17 cellular contexts compared by ENCODE assay signal in genomic region chr9:124757589-124757988, GRCh38. TPM values are rescaled to one million over a fixed set of nuclear protein-coding genes. Genes with fewer than 3 reads are reported as not detected.
A peak's percentile ranks its signal among the peaks of the same experiment; 100 is the strongest.
DNase-seq lines count a peak whose midpoint lies in the region; ATAC-seq, FAIRE-seq and TF ChIP-seq lines count a peak whose summit lies in the region.
"Had no signal": no experiment of that assay in that cellular context is flagged by ENCODE, and none has a peak within 500 bp of the region (broad histone marks: within the 10 kb centered on the region; RNA-seq: fewer than 3 reads in every experiment).

No MANE protein-coding gene starts in this region.

- TF ChIP-seq RAD21 in SK-N-SH (IDR thresholded peaks at IDR 0.05; ENCODE audit: low read length) = no peak

- DNase-seq in SK-N-SH (no peak), OCI-M1 (lab: John Stamatoyannopoulos, UW) (peak; percentile 69), pancreas (no peak), COLO668 (lab: John Stamatoyannopoulos, UW; ENCODE audit: unreplicated experiment) (no peak), H7 (no peak)
- DNase-seq in activated CD4-positive, alpha-beta T cell treated with anti-CD3 and anti-CD28 coated beads, Interleukin-2, amount 50 U/mL, for 48 hours = no peak
- DNase-seq: activated T-cell treated with anti-CD3 and anti-CD28 coated beads, Interleukin-2, amount 50 U/mL, for 72 hours; brain microvascular endothelial cell; C1 segment of cervical spinal cord; GM23248; NCI-H2081; T-helper 2 cell had no signal

- intact Hi-C loops in pancreas (cut with DNase I) = no loop called here

- no peak overlapping the region for H3K27ac ChIP-seq in SK-N-SH (ENCODE audit: low read depth in 2 of 2, low read length in 1 of 2)
- peak overlapping the region in 1 of 4 donors; percentile 34 for H3K27ac ChIP-seq in pancreas
- H3K27ac ChIP-seq: brain microvascular endothelial cell, esophagus muscularis mucosa, GM23248, thoracic aorta had no signal

- TF ChIP-seq CTCF in SK-N-SH (IDR thresholded peaks at IDR 0.05) = no peak
- TF ChIP-seq CTCF in pancreas (IDR thresholded peaks at IDR 0.05) = no peak

- no peak overlapping the region for H2AFZ ChIP-seq in SK-N-SH (ENCODE audit: low read depth)
- H2AFZ ChIP-seq: GM23248 had no signal

- CTCF ChIA-PET in SK-N-SH (lab: Yijun Ruan, JAX) = interaction anchor here (0.6 to 10.3 kb wide), 11 partner anchors 9 to 533 kb away, joined by 3 to 61 read pairs (median 5); partner anchors contain the start of genes NR6A1, OLFML2A and WDR38

- no peaks in the 10 kb centered on the region for H3K9me2 ChIP-seq in SK-N-SH

- H3K9ac ChIP-seq in SK-N-SH = no peak overlapping the region
- no peak overlapping the region for H3K9ac ChIP-seq in iPS-15b (ENCODE audit: low read depth, low read length)
- H3K9ac ChIP-seq: GM23248 had no signal

- 83% methylated on average over 6 of the region's 6 CpGs for WGBS in SK-N-SH (ENCODE audit: low lambda C conversion rate)
- WGBS in pancreas, 2 donors = 9% methylated on average over 6 of the region's 6 CpGs

- no peaks in the 10 kb centered on the region for H3K9me3 ChIP-seq in SK-N-SH
- no peaks in the 10 kb centered on the region for H3K9me3 ChIP-seq in iPS-15b (ENCODE audit: control insufficient read depth, insufficient read depth, low read length)
- no peaks in the 10 kb centered on the region for H3K9me3 ChIP-seq in pancreas
- H3K9me3 ChIP-seq: esophagus muscularis mucosa, thoracic aorta had no signal

- H3K27me3 ChIP-seq in SK-N-SH (ENCODE audit: insufficient read depth) (no peaks in the 10 kb centered on the region), iPS-15b (ENCODE audit: control insufficient read depth, insufficient read depth, low read length) (peaks cover 2% of the 10 kb centered on the region), pancreas (no peaks in the 10 kb centered on the region), H7 (ENCODE audit: control insufficient read depth, insufficient read depth, low read length) (no peaks in the 10 kb centered on the region; the same call in 1 of the 2 replicates)

- FAIRE-seq in pancreas (lab: Jason Lieb, UNC) = no peak

- peaks cover 14% of the 10 kb centered on the region for H3F3A ChIP-seq in SK-N-SH (replicated peaks; ENCODE audit: insufficient read depth)

- peaks cover 55% of the 10 kb centered on the region for H3K79me2 ChIP-seq in SK-N-SH (ENCODE audit: insufficient read depth)

- H3K4me1 ChIP-seq in SK-N-SH (ENCODE audit: control insufficient read depth in 1 of 2, insufficient read depth in 2 of 2, low read depth in 1 of 2, low read length in 1 of 2) (peaks cover 6 to 55% of the 10 kb centered on the region in 2 experiments), iPS-15b (ENCODE audit: control insufficient read depth, insufficient read depth, low read length) (peaks cover 79% of the 10 kb centered on the region), pancreas (peaks cover 9 to 38% (median 23%) of the 10 kb centered on the region in 3 donors)

- TF ChIP-seq EP300 in SK-N-SH (IDR thresholded peaks at IDR 0.05; ENCODE audit: borderline replicate concordance in 1 of 2, low read depth in 1 of 2, low read length in 1 of 2) = no peak

- no peak for ATAC-seq in SK-N-SH treated with all-trans-retinoic acid at 6 μM for 48 hours
- peak in 3 of 4 donors; percentile 41 to 58 (median 45) for ATAC-seq in pancreas
- ATAC-seq: activated T-cell treated with anti-CD3 and anti-CD28 coated beads, Interleukin-2, amount 50 U/mL, for 72 hours; stimulated activated effector memory CD8-positive, alpha-beta T cell treated with anti-CD3 and anti-CD28 coated beads, Interleukin-12 subunit alpha, Interleukin-12 subunit beta, amount 100 ng/mL, for 72 hours had no signal

- H3K4me3 ChIP-seq in SK-N-SH (ENCODE audit: low read depth in 2 of 2, low read length in 1 of 2) (no peak overlapping the region), iPS-15b (ENCODE audit: low read depth, low read length) (peak overlapping the region; percentile 14), pancreas (peak overlapping the region in 2 of 4 donors; percentile 2), H7 (ENCODE audit: insufficient read depth, low read depth, low read length) (no peak overlapping the region)
- H3K4me3 ChIP-seq: esophagus muscularis mucosa, GM23248, thoracic aorta had no signal

- H3K36me3 ChIP-seq in SK-N-SH (replicated peaks in 1 of 2; ENCODE audit: control insufficient read depth in 1 of 2, insufficient read depth in 2 of 2, low read length in 1 of 2) (no peaks in the 10 kb centered on the region), iPS-15b (ENCODE audit: control insufficient read depth, insufficient read depth, low read length) (no peaks in the 10 kb centered on the region), pancreas (no peaks in the 10 kb centered on the region), H7 (replicated peaks; ENCODE audit: control insufficient read depth, insufficient read depth, low read length) (no peaks in the 10 kb centered on the region)
- H3K36me3 ChIP-seq: brain microvascular endothelial cell, esophagus muscularis mucosa, thoracic aorta had no signal

- POLR2A ChIA-PET in SK-N-SH (lab: Yijun Ruan, JAX) = no interaction called here

- peak overlapping the region; percentile 35; the same call in 1 of the 2 replicates for H3K4me2 ChIP-seq in SK-N-SH

- no peaks in the 10 kb centered on the region for H4K20me1 ChIP-seq in SK-N-SH (ENCODE audit: insufficient read depth)

TF ChIP-seq in SK-N-SH, 30 proteins besides CTCF, POLR2A, EP300 and RAD21:
- TF ChIP-seq JUND (IDR thresholded peaks at IDR 0.05) = no peak

TF ChIP-seq in SK-N-SH treated with all-trans-retinoic acid at 6 μM for 48 hours, 23 proteins besides CTCF, POLR2A, EP300 and RAD21 (continues in another document):
- TF ChIP-seq RARB (CRISPR knock-in tag; IDR thresholded peaks at IDR 0.05) (no peak), ZNF70 (CRISPR knock-in tag; IDR thresholded peaks at IDR 0.05) (no peak), PATZ1 (CRISPR knock-in tag; IDR thresholded peaks at IDR 0.05; ENCODE audit: borderline replicate concordance) (no peak), PPARA (CRISPR knock-in tag; IDR thresholded peaks at IDR 0.05; ENCODE audit: borderline replicate concordance) (no peak), BACH2 (CRISPR knock-in tag; IDR thresholded peaks at IDR 0.05; ENCODE audit: borderline replicate concordance) (no peak), GLIS3 (CRISPR knock-in tag; IDR thresholded peaks at IDR 0.05) (no peak), OSR1 (CRISPR knock-in tag; IDR thresholded peaks at IDR 0.05) (no peak), ZNF8 (CRISPR knock-in tag; IDR thresholded peaks at IDR 0.05) (no peak), CREB5 (CRISPR knock-in tag; IDR thresholded peaks at IDR 0.05; ENCODE audit: low read depth) (no peak)
- TF ChIP-seq, protein P1, sequence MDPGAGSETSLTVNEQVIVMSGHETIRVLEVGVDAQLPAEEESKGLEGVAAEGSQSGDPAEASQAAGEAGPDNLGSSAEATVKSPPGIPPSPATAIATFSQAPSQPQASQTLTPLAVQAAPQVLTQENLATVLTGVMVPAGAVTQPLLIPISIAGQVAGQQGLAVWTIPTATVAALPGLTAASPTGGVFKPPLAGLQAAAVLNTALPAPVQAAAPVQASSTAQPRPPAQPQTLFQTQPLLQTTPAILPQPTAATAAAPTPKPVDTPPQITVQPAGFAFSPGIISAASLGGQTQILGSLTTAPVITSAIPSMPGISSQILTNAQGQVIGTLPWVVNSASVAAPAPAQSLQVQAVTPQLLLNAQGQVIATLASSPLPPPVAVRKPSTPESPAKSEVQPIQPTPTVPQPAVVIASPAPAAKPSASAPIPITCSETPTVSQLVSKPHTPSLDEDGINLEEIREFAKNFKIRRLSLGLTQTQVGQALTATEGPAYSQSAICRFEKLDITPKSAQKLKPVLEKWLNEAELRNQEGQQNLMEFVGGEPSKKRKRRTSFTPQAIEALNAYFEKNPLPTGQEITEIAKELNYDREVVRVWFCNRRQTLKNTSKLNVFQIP (CRISPR knock-in tag; IDR thresholded peaks at IDR 0.05; ENCODE audit: borderline replicate concordance, low read depth) = no peak

RNA-seq across cellular contexts. Expression of gene NR6A1, which starts 13.5 kb away (rescaled TPM):
- polyA plus RNA-seq in SK-N-SH (2012; rRNA removed) = 1.2 and 1.4 TPM in 2 replicates
- 0.63 and 1.1 TPM in 2 replicates for polyA plus RNA-seq in SK-N-SH (2012; cell fraction: cytosol; rRNA removed)
- polyA plus RNA-seq in SK-N-SH (2012; cell fraction: nucleus; rRNA removed) = 5.8 and 7.7 TPM in 2 replicates
- 1 to 10 TPM; 2.1 to 3.9 (median 2.5) TPM for total RNA-seq in pancreas
- 1 to 10 TPM; 3.0 to 3.1 TPM for polyA plus RNA-seq in pancreas
- total RNA-seq in H7 (2014; rRNA removed; shearing (Covaris generic)) = 91.1 and 97.7 TPM in 2 replicates
- total RNA-seq: GM23248 had no signal

RNA-seq across cellular contexts. Expression of gene OLFML2A, which starts 19.3 kb away (rescaled TPM):
- 4.8 and 7.7 TPM in 2 replicates for polyA plus RNA-seq in SK-N-SH (2012; rRNA removed)
- 4.7 and 6.5 TPM in 2 replicates for polyA plus RNA-seq in SK-N-SH (2012; cell fraction: cytosol; rRNA removed)
- 4.8 and 5.3 TPM in 2 replicates for polyA plus RNA-seq in SK-N-SH (2012; cell fraction: nucleus; rRNA removed)
- 1 to 10 TPM; 3.0 to 8.6 (median 6.5) TPM for total RNA-seq in pancreas
- polyA plus RNA-seq in pancreas = 1 to 10 TPM in 1 of 2 donors, under 1 TPM in 1; 0.95 to 2.3 TPM
- total RNA-seq in H7 (2014; rRNA removed; shearing (Covaris generic)) = 5.6 and 7.4 TPM in 2 replicates
- total RNA-seq: activated T-cell treated with anti-CD3 and anti-CD28 coated beads, Interleukin-2, amount 50 U/mL, for 72 hours had no signal

Comparison
In these comparisons a context has a peak if more than half of its experiments do, and no peak if none do; other contexts are left out.
1. RNA of gene NR6A1, which starts 13.5 kb away (total RNA-seq): 91.1 to 97.7 TPM in H7; 2.1 to 3.9 TPM in pancreas; every median in the first group is over 10 times any median in the second.